15 cellular contexts compared by ENCODE assay signal in genomic region chr10:38072552-38072951, GRCh38.
"Had no signal": no experiment of that assay in that cellular context is flagged by ENCODE, and none has a peak within 500 bp of the region (broad histone marks: within the 10 kb centered on the region; RNA-seq: fewer than 3 reads in every experiment).

No MANE protein-coding gene starts in this region.

- ATAC-seq: activated naive CD4-positive, alpha-beta T cell treated with anti-CD3 and anti-CD28 coated beads, Interleukin-2, amount 50 U/mL, for 72 hours; body of pancreas; heart left ventricle; left lung; stimulated activated naive CD8-positive, alpha-beta T cell treated with anti-CD3 and anti-CD28 coated beads, Interleukin-15, Interleukin-2, amounts not matched to agents 100 U/mL and 50 U/mL, for 24 hours had no signal

- DNase-seq: activated B cell treated with CpG ODN at 0.5 μM for 24 hours; activated CD4-positive, alpha-beta T cell treated with anti-CD3 and anti-CD28 coated beads, Interleukin-2, amount 50 U/mL, for 4 hours; activated effector memory CD4-positive, alpha-beta T cell treated with anti-CD3 and anti-CD28 coated beads, Interleukin-2, amount 50 U/mL, for 16 hours; activated T-cell treated with anti-CD3 and anti-CD28 coated beads, Interleukin-2, amount 50 U/mL, for 24 hours; amniotic stem cell; body of pancreas; central memory CD4-positive, alpha-beta T cell; effector CD4-positive, alpha-beta T cell; foreskin melanocyte; heart left ventricle; islet precursor cell; left lung; stimulated activated CD4-positive, alpha-beta T cell treated with anti-CD3 and anti-CD28 coated beads, Interleukin-12 subunit alpha, Interleukin-12 subunit beta, amount 100 ng/mL, for 4 hours; stimulated activated naive CD8-positive, alpha-beta T cell treated with anti-CD3 and anti-CD28 coated beads, Interleukin-15, Interleukin-2, amounts not matched to agents 100 U/mL and 50 U/mL, for 24 hours had no signal
